11 cellular contexts compared by ENCODE assay signal in the genomic region with DNA sequence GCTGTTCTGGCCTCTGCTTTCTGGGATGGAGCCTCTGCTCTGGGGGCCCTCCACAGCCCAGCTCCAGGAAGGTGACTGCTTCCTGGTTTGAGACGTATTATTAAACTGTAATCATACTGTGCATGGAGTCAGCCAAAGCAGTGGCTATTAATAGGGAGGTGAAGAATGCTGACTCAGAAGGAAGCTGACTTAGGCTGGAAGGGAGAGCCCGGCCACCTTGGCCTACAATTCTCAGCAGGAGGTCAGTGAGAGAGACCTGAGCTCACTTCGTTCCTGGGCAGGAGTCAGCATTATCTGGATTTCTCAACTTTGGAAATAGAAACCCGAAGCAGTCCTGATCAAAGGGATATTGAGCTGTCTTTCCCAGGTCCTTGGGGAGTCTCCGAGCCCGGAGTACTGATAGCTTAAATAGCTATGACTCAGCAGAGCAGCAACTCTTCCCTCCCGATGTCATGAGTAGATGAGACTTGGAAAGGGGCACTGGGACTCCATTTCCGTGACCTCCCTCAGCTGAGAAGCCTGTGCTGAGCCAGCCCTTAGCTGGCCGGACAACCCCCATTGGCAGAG.
DNase-seq lines count a peak whose midpoint lies in the region; ATAC-seq and TF ChIP-seq lines count a peak whose summit lies in the region.
"Had no signal": no experiment of that assay in that cellular context is flagged by ENCODE, and none has a peak within 500 bp of the region (broad histone marks: within the 10 kb centered on the region; RNA-seq: fewer than 3 reads in every experiment).

No MANE protein-coding gene starts in this region.

- TF ChIP-seq CTCF in Caco-2 (IDR thresholded peaks at IDR 0.05; ENCODE audit: insufficient read depth in 1 of 2, low read depth in 1 of 2, low read length in 1 of 2, severe bottlenecking in 1 of 2, unreplicated experiment in 1 of 2) (no peak), osteocyte (IDR thresholded peaks at IDR 0.05) (no peak)

- no peaks in the 10 kb centered on the region for H3K9me3 Mint-ChIP-seq in Caco-2 (ENCODE audit: unreplicated experiment)
- H3K9me3 Mint-ChIP-seq in osteocyte (ENCODE audit: unreplicated experiment): no peaks in the 10 kb centered on the region
- H3K9me3 Mint-ChIP-seq in activated CD8-positive, alpha-beta memory T cell treated with anti-CD3 and anti-CD28 coated beads, Interleukin-2, amount 10 ng/mL, durations not matched to agents 7 days and 5 days (ENCODE audit: low read depth): no peaks in the 10 kb centered on the region

- H3K4me3 Mint-ChIP-seq in Caco-2 (ENCODE audit: unreplicated experiment) (no peak overlapping the region), osteocyte (ENCODE audit: unreplicated experiment) (no peak overlapping the region)
- no peak overlapping the region for H3K4me3 Mint-ChIP-seq in activated CD8-positive, alpha-beta memory T cell treated with anti-CD3 and anti-CD28 coated beads, Interleukin-2, amount 10 ng/mL, durations not matched to agents 7 days and 5 days

- H3K27me3 ChIP-seq in Caco-2 (replicated peaks; ENCODE audit: control insufficient read depth, insufficient read depth, low read length): no peaks in the 10 kb centered on the region
- H3K27me3 ChIP-seq in SJSA1 (replicated peaks): no peaks in the 10 kb centered on the region
- H3K27me3 ChIP-seq in H7 (ENCODE audit: control insufficient read depth, insufficient read depth, low read length): no peaks in the 10 kb centered on the region

- no peaks in the 10 kb centered on the region for H3K27me3 Mint-ChIP-seq in Caco-2 (ENCODE audit: insufficient read depth, unreplicated experiment)
- no peaks in the 10 kb centered on the region for H3K27me3 Mint-ChIP-seq in osteocyte (ENCODE audit: unreplicated experiment)
- H3K27me3 Mint-ChIP-seq in activated CD8-positive, alpha-beta memory T cell treated with anti-CD3 and anti-CD28 coated beads, Interleukin-2, amount 10 ng/mL, durations not matched to agents 7 days and 5 days: no peaks in the 10 kb centered on the region

- no peak for DNase-seq in Caco-2
- DNase-seq in SJSA1 (ENCODE audit: low read depth in 1 of 2, low spot score in 2 of 2): peak in 1 of 2 experiments; percentile 45
- peak; percentile 79 for DNase-seq in fibroblast of peridontal ligament (ENCODE audit: extremely low read depth)
- DNase-seq in osteocyte (ENCODE audit: extremely low spot score, unreplicated experiment): no peak
- no peak for DNase-seq in Ammon's horn (ENCODE audit: low spot score)
- DNase-seq in H7: no peak
- DNase-seq in activated CD8-positive, alpha-beta memory T cell treated with anti-CD3 and anti-CD28 coated beads, Interleukin-2, amount 10 ng/mL, durations not matched to agents 7 days and 5 days: no peak
- DNase-seq: COR-L47; effector CD8-positive, alpha-beta T cell; Karpas-422 had no signal

- intact Hi-C loops in Caco-2 (cut with micrococcal nuclease; ENCODE audit: unreplicated experiment): no loop called here

- H3K4me3 ChIP-seq in Caco-2 (ENCODE audit: low read depth, low read length) (no peak overlapping the region), SJSA1 (no peak overlapping the region), H7 (ENCODE audit: insufficient read depth, low read depth, low read length) (no peak overlapping the region)

- CTCF ChIA-PET in Caco-2 (lab: Charles Lee): interaction anchor here (1.3 kb wide), 1 partner anchor 94 kb away, joined by 7 read pairs; no protein-coding TSS in a partner anchor
- CTCF ChIA-PET in activated CD8-positive, alpha-beta memory T cell treated with anti-CD3 and anti-CD28 coated beads, Interleukin-2, amount 10 ng/mL, durations not matched to agents 7 days and 5 days (lab: Charles Lee): interaction anchor here (0.6 to 2.8 kb wide), 4 partner anchors 8 to 91 kb away, joined by 3 to 11 read pairs (median 6); no protein-coding TSS in a partner anchor

- peak overlapping the region; percentile 39 for H3K27ac Mint-ChIP-seq in Caco-2 (ENCODE audit: unreplicated experiment)
- H3K27ac Mint-ChIP-seq in osteocyte (ENCODE audit: unreplicated experiment): peak overlapping the region; percentile 63
- H3K27ac Mint-ChIP-seq in activated CD8-positive, alpha-beta memory T cell treated with anti-CD3 and anti-CD28 coated beads, Interleukin-2, amount 10 ng/mL, durations not matched to agents 7 days and 5 days: no peak overlapping the region

- 0 out of 2 replicates have a peak overlapping the region, but pooled peaks have one; percentile 0 for H3K27ac ChIP-seq in SJSA1

- H3K36me3 Mint-ChIP-seq in Caco-2 (ENCODE audit: insufficient read depth, unreplicated experiment) (no peaks in the 10 kb centered on the region), osteocyte (ENCODE audit: unreplicated experiment) (no peaks in the 10 kb centered on the region)
- no peaks in the 10 kb centered on the region for H3K36me3 Mint-ChIP-seq in activated CD8-positive, alpha-beta memory T cell treated with anti-CD3 and anti-CD28 coated beads, Interleukin-2, amount 10 ng/mL, durations not matched to agents 7 days and 5 days

- H3K4me1 ChIP-seq in Caco-2 (no peaks in the 10 kb centered on the region), SJSA1 (replicated peaks) (peaks cover 43% of the 10 kb centered on the region)

- BruUV-seq in Caco-2 (replicated peaks; lab: Mats Ljungman, UMichigan): no TSS peak

- no peaks in the 10 kb centered on the region for H3K36me3 ChIP-seq in Caco-2 (ENCODE audit: control insufficient read depth, insufficient read depth, low read length)
- H3K36me3 ChIP-seq in SJSA1: no peaks in the 10 kb centered on the region
- no peaks in the 10 kb centered on the region for H3K36me3 ChIP-seq in H7 (replicated peaks; ENCODE audit: control insufficient read depth, insufficient read depth, low read length)

- ATAC-seq in GM21717 (IDR thresholded peaks at IDR 0.05; ENCODE audit: unreplicated experiment): no peak
- ATAC-seq in activated CD8-positive, alpha-beta memory T cell treated with anti-CD3 and anti-CD28 coated beads, Interleukin-2, amount 10 ng/mL, durations not matched to agents 7 days and 5 days: no peak

- H3K9me3 ChIP-seq in Caco-2 (no peaks in the 10 kb centered on the region), SJSA1 (replicated peaks) (no peaks in the 10 kb centered on the region)

- POLR2A ChIA-PET in Caco-2 (lab: Charles Lee): interaction anchor here (0.6 kb wide), 1 partner anchor 414 kb away, joined by 7 read pairs; no protein-coding TSS in a partner anchor

- H3K4me1 Mint-ChIP-seq in Caco-2 (ENCODE audit: low read depth, unreplicated experiment) (peaks cover 6% of the 10 kb centered on the region), osteocyte (ENCODE audit: unreplicated experiment) (peaks cover 45% of the 10 kb centered on the region)
- H3K4me1 Mint-ChIP-seq in activated CD8-positive, alpha-beta memory T cell treated with anti-CD3 and anti-CD28 coated beads, Interleukin-2, amount 10 ng/mL, durations not matched to agents 7 days and 5 days: peaks cover 40% of the 10 kb centered on the region
